In the genomic region with DNA sequence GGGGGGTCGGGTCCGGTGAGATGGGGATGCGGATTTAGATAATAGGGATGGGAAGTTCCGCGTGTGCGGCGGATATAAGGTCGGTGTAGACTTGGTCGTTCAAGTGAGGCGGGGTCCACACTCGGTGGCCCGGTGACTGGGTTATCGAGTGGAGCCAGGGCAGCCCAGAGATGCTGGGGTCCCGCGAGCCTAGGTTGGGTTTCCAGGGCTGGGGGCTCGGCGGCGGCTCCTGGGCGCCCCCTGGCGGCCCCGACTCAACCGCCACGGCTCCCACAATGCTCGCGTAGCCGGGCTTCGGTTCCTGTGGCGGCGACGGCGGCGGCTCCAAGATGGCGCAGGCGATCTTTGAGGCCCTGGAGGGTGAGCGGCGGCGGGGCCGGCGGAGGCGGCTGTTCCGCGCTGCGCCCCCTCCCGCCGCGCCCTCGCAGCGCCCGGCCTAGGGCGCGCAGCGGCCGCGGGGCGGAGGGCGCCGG, we compare ENCODE assay signal across 1 cellular context.
TF ChIP-seq lines count a peak whose summit lies in the region.

A gene (plus strand): TSS at position 304 of the 473 bp plus-strand sequence. CDS start 26 bp downstream, at position 330.

TF ChIP-seq in HepG2, 621 proteins besides CTCF, POLR2A, EP300 and RAD21 (continued from another document and continues in another):
- TF ChIP-seq, protein P1, sequence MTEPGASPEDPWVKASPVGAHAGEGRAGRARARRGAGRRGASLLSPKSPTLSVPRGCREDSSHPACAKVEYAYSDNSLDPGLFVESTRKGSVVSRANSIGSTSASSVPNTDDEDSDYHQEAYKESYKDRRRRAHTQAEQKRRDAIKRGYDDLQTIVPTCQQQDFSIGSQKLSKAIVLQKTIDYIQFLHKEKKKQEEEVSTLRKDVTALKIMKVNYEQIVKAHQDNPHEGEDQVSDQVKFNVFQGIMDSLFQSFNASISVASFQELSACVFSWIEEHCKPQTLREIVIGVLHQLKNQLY (CRISPR knock-in tag; IDR thresholded peaks at IDR 0.05), result no peak
- TF ChIP-seq, protein P2, sequence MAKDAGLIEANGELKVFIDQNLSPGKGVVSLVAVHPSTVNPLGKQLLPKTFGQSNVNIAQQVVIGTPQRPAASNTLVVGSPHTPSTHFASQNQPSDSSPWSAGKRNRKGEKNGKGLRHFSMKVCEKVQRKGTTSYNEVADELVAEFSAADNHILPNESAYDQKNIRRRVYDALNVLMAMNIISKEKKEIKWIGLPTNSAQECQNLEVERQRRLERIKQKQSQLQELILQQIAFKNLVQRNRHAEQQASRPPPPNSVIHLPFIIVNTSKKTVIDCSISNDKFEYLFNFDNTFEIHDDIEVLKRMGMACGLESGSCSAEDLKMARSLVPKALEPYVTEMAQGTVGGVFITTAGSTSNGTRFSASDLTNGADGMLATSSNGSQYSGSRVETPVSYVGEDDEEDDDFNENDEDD (CRISPR knock-in tag; IDR thresholded peaks at IDR 0.05; ENCODE audit: borderline replicate concordance), result no peak
- TF ChIP-seq SATB2 (CRISPR knock-in tag; IDR thresholded peaks at IDR 0.05) (0 out of 2 replicates have a peak, but pooled peaks have one; percentile 41), HNF4A (CRISPR knock-in tag; IDR thresholded peaks at IDR 0.05) (no peak; the same call in 1 of the 2 replicates), ZNF296 (CRISPR knock-in tag; conservative IDR thresholded peaks at IDR 0.05) (0 out of 2 replicates have a peak, but pooled peaks have one; percentile 77), ZSCAN25 (CRISPR knock-in tag; IDR thresholded peaks at IDR 0.05) (peak; percentile 54; the same call in 1 of the 2 replicates), RFX3 (CRISPR knock-in tag; IDR thresholded peaks at IDR 0.05) (no peak), SIX4 (CRISPR knock-in tag; IDR thresholded peaks at IDR 0.05) (no peak), SRSF4 (IDR thresholded peaks at IDR 0.05; ENCODE audit: low read depth, low read length, poor library complexity, severe bottlenecking) (no peak), ZNF556 (CRISPR knock-in tag; IDR thresholded peaks at IDR 0.05; ENCODE audit: borderline replicate concordance) (no peak), HES4 (CRISPR knock-in tag; IDR thresholded peaks at IDR 0.05; ENCODE audit: borderline replicate concordance) (no peak), HOXA7 (CRISPR knock-in tag; IDR thresholded peaks at IDR 0.05) (no peak), RBM22 (optimal IDR thresholded peaks at IDR 0.05; ENCODE audit: low read length) (no peak), SOX6 (IDR thresholded peaks at IDR 0.05) (no peak), SOX6 (CRISPR knock-in tag; IDR thresholded peaks at IDR 0.05) (peak; percentile 51; the same call in 1 of the 2 replicates), HDAC2 (CRISPR knock-in tag; IDR thresholded peaks at IDR 0.05) (peak; percentile 45; the same call in 1 of the 2 replicates), ISX (CRISPR knock-in tag; conservative IDR thresholded peaks at IDR 0.05) (peak; percentile 79; the same call in 1 of the 2 replicates), TAF1 (CRISPR knock-in tag; IDR thresholded peaks at IDR 0.05) (peak; percentile 50; the same call in 1 of the 2 replicates), ZNF775 (CRISPR knock-in tag; IDR thresholded peaks at IDR 0.05; ENCODE audit: borderline replicate concordance) (no peak), ZBTB42 (CRISPR knock-in tag; IDR thresholded peaks at IDR 0.05) (0 out of 2 replicates have a peak, but pooled peaks have one; percentile 71), ZNF225 (CRISPR knock-in tag; IDR thresholded peaks at IDR 0.05) (no peak), JUNB (CRISPR knock-in tag; IDR thresholded peaks at IDR 0.05; ENCODE audit: borderline replicate concordance) (no peak), ZNF572 (CRISPR knock-in tag; IDR thresholded peaks at IDR 0.05) (0 out of 2 replicates have a peak, but pooled peaks have one; percentile 48), ZNF10 (CRISPR knock-in tag; IDR thresholded peaks at IDR 0.05; ENCODE audit: borderline replicate concordance, low read depth) (no peak), EZH2 (conservative IDR thresholded peaks at IDR 0.05; ENCODE audit: low read depth, low read length) (no peak), ATF7 (IDR thresholded peaks at IDR 0.05) (no peak), ATF7 (CRISPR knock-in tag; IDR thresholded peaks at IDR 0.05) (no peak), MAZ (IDR thresholded peaks at IDR 0.05; ENCODE audit: borderline replicate concordance, low read depth, low read length) (no peak), MAZ (CRISPR knock-in tag; IDR thresholded peaks at IDR 0.05; ENCODE audit: low read depth) (no peak), ZBTB3 (CRISPR knock-in tag; IDR thresholded peaks at IDR 0.05; ENCODE audit: borderline replicate concordance, low read depth) (no peak), FOXK2 (IDR thresholded peaks at IDR 0.05) (no peak), SRSF9 (IDR thresholded peaks at IDR 0.05; ENCODE audit: borderline replicate concordance, insufficient read depth, low read depth, low read length, poor library complexity, severe bottlenecking) (no peak), ZNF343 (CRISPR knock-in tag; IDR thresholded peaks at IDR 0.05) (no peak), JUND (CRISPR knock-in tag; IDR thresholded peaks at IDR 0.05) (0 out of 2 replicates have a peak, but pooled peaks have one; percentile 1), ZNF75D (CRISPR knock-in tag; IDR thresholded peaks at IDR 0.05; ENCODE audit: borderline replicate concordance) (no peak), BCL6 (CRISPR knock-in tag; IDR thresholded peaks at IDR 0.05) (peak; percentile 64; the same call in 1 of the 2 replicates), ZSCAN12 (CRISPR knock-in tag; IDR thresholded peaks at IDR 0.05) (no peak; the same call in 1 of the 2 replicates), ZNF607 (CRISPR knock-in tag; IDR thresholded peaks at IDR 0.05; ENCODE audit: borderline replicate concordance) (peak; percentile 41; the same call in 1 of the 2 replicates), CEBPG (CRISPR knock-in tag; IDR thresholded peaks at IDR 0.05) (0 out of 2 replicates have a peak, but pooled peaks have one; percentile 35), NR1H2 (CRISPR knock-in tag; IDR thresholded peaks at IDR 0.05; ENCODE audit: borderline replicate concordance, low read depth) (no peak)
- TF ChIP-seq, protein P3, sequence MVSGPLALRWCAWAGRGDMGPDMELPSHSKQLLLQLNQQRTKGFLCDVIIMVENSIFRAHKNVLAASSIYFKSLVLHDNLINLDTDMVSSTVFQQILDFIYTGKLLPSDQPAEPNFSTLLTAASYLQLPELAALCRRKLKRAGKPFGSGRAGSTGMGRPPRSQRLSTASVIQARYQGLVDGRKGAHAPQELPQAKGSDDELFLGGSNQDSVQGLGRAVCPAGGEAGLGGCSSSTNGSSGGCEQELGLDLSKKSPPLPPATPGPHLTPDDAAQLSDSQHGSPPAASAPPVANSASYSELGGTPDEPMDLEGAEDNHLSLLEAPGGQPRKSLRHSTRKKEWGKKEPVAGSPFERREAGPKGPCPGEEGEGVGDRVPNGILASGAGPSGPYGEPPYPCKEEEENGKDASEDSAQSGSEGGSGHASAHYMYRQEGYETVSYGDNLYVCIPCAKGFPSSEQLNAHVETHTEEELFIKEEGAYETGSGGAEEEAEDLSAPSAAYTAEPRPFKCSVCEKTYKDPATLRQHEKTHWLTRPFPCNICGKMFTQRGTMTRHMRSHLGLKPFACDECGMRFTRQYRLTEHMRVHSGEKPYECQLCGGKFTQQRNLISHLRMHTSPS (CRISPR knock-in tag; IDR thresholded peaks at IDR 0.05; ENCODE audit: low read depth), result peak; percentile 87
- TF ChIP-seq, protein P4, sequence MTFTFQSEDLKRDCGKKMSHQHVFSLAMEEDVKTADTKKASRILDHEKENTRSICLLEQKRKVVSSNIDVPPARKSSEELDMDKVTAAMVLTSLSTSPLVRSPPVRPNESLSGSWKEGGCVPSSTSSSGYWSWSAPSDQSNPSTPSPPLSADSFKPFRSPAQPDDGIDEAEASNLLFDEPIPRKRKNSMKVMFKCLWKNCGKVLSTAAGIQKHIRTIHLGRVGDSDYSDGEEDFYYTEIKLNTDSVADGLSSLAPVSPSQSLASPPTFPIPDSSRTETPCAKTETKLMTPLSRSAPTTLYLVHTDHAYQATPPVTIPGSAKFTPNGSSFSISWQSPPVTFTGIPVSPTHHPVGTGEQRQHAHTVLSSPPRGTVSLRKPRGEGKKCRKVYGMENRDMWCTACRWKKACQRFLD (CRISPR knock-in tag; IDR thresholded peaks at IDR 0.05; ENCODE audit: borderline replicate concordance), result peak; percentile 40; the same call in 1 of the 2 replicates
- TF ChIP-seq, protein P5, sequence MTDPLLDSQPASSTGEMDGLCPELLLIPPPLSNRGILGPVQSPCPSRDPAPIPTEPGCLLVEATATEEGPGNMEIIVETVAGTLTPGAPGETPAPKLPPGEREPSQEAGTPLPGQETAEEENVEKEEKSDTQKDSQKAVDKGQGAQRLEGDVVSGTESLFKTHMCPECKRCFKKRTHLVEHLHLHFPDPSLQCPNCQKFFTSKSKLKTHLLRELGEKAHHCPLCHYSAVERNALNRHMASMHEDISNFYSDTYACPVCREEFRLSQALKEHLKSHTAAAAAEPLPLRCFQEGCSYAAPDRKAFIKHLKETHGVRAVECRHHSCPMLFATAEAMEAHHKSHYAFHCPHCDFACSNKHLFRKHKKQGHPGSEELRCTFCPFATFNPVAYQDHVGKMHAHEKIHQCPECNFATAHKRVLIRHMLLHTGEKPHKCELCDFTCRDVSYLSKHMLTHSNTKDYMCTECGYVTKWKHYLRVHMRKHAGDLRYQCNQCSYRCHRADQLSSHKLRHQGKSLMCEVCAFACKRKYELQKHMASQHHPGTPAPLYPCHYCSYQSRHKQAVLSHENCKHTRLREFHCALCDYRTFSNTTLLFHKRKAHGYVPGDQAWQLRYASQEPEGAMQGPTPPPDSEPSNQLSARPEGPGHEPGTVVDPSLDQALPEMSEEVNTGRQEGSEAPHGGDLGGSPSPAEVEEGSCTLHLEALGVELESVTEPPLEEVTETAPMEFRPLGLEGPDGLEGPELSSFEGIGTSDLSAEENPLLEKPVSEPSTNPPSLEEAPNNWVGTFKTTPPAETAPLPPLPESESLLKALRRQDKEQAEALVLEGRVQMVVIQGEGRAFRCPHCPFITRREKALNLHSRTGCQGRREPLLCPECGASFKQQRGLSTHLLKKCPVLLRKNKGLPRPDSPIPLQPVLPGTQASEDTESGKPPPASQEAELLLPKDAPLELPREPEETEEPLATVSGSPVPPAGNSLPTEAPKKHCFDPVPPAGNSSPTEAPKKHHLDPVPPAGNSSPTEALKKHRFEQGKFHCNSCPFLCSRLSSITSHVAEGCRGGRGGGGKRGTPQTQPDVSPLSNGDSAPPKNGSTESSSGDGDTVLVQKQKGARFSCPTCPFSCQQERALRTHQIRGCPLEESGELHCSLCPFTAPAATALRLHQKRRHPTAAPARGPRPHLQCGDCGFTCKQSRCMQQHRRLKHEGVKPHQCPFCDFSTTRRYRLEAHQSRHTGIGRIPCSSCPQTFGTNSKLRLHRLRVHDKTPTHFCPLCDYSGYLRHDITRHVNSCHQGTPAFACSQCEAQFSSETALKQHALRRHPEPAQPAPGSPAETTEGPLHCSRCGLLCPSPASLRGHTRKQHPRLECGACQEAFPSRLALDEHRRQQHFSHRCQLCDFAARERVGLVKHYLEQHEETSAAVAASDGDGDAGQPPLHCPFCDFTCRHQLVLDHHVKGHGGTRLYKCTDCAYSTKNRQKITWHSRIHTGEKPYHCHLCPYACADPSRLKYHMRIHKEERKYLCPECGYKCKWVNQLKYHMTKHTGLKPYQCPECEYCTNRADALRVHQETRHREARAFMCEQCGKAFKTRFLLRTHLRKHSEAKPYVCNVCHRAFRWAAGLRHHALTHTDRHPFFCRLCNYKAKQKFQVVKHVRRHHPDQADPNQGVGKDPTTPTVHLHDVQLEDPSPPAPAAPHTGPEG (CRISPR knock-in tag; IDR thresholded peaks at IDR 0.05), result no peak
- TF ChIP-seq, protein P6, sequence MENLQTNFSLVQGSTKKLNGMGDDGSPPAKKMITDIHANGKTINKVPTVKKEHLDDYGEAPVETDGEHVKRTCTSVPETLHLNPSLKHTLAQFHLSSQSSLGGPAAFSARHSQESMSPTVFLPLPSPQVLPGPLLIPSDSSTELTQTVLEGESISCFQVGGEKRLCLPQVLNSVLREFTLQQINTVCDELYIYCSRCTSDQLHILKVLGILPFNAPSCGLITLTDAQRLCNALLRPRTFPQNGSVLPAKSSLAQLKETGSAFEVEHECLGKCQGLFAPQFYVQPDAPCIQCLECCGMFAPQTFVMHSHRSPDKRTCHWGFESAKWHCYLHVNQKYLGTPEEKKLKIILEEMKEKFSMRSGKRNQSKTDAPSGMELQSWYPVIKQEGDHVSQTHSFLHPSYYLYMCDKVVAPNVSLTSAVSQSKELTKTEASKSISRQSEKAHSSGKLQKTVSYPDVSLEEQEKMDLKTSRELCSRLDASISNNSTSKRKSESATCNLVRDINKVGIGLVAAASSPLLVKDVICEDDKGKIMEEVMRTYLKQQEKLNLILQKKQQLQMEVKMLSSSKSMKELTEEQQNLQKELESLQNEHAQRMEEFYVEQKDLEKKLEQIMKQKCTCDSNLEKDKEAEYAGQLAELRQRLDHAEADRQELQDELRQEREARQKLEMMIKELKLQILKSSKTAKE (CRISPR knock-in tag; IDR thresholded peaks at IDR 0.05; ENCODE audit: borderline replicate concordance), result peak; percentile 68
- TF ChIP-seq, protein P7, sequence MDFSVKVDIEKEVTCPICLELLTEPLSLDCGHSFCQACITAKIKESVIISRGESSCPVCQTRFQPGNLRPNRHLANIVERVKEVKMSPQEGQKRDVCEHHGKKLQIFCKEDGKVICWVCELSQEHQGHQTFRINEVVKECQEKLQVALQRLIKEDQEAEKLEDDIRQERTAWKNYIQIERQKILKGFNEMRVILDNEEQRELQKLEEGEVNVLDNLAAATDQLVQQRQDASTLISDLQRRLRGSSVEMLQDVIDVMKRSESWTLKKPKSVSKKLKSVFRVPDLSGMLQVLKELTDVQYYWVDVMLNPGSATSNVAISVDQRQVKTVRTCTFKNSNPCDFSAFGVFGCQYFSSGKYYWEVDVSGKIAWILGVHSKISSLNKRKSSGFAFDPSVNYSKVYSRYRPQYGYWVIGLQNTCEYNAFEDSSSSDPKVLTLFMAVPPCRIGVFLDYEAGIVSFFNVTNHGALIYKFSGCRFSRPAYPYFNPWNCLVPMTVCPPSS (IDR thresholded peaks at IDR 0.05), result no peak
- TF ChIP-seq, protein P8, sequence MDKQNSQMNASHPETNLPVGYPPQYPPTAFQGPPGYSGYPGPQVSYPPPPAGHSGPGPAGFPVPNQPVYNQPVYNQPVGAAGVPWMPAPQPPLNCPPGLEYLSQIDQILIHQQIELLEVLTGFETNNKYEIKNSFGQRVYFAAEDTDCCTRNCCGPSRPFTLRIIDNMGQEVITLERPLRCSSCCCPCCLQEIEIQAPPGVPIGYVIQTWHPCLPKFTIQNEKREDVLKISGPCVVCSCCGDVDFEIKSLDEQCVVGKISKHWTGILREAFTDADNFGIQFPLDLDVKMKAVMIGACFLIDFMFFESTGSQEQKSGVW (CRISPR knock-in tag; IDR thresholded peaks at IDR 0.05; ENCODE audit: borderline replicate concordance), result no peak
- TF ChIP-seq, protein P9, sequence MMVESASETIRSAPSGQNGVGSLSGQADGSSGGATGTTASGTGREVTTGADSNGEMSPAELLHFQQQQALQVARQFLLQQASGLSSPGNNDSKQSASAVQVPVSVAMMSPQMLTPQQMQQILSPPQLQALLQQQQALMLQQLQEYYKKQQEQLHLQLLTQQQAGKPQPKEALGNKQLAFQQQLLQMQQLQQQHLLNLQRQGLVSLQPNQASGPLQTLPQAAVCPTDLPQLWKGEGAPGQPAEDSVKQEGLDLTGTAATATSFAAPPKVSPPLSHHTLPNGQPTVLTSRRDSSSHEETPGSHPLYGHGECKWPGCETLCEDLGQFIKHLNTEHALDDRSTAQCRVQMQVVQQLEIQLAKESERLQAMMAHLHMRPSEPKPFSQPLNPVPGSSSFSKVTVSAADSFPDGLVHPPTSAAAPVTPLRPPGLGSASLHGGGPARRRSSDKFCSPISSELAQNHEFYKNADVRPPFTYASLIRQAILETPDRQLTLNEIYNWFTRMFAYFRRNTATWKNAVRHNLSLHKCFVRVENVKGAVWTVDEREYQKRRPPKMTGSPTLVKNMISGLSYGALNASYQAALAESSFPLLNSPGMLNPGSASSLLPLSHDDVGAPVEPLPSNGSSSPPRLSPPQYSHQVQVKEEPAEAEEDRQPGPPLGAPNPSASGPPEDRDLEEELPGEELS (CRISPR knock-in tag; IDR thresholded peaks at IDR 0.05), result no peak
